In the genomic region with DNA sequence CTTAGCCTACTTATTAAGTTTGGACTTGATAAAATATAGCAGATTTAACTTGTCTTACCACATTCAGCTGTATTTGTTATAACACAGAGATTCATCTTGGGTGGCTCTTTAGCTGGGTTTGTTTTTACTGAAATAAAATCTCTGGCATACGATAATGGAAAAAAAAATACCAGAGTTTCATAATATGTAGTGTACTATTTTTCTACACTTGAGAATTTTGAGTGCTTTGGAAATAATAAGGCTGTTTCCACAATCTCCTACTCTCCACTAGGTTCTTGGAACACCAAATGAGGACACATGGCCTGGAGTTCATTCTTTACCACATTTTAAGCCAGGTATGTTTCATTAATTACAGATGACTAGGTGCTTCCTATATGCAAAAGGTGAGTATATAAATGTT, we compare ENCODE assay signal across 17 cellular contexts.
"Had no signal": no experiment of that assay in that cellular context is flagged by ENCODE, and none has a peak within 500 bp of the region (broad histone marks: within the 10 kb centered on the region; RNA-seq: fewer than 3 reads in every experiment).

No MANE protein-coding gene starts in this region.

- ATAC-seq: effector memory CD8-positive, alpha-beta T cell; mucosa of descending colon; naive thymus-derived CD4-positive, alpha-beta T cell; stimulated activated memory B cell treated with anti-CD40 and anti-IgM and Interleukin-4, amounts not matched to agents 10 μg/mL and 1 μg/mL and 100 μg/mL, for 72 hours; T-cell had no signal

- H3K27me3 Mint-ChIP-seq: activated naive CD8-positive, alpha-beta T cell; brain; effector memory CD8-positive, alpha-beta T cell; stimulated activated memory B cell treated with anti-CD40 and anti-IgM and Interleukin-4, amounts not matched to agents 10 μg/mL and 1 μg/mL and 100 μg/mL, for 72 hours; T-cell had no signal

- H3K27ac Mint-ChIP-seq: activated CD4-positive, alpha-beta T cell treated with anti-CD3 and anti-CD28 coated beads, Interleukin-2, amount 10 ng/mL, durations not matched to agents 7 days and 5 days; activated naive CD8-positive, alpha-beta T cell; effector memory CD8-positive, alpha-beta T cell; immature natural killer cell; naive thymus-derived CD4-positive, alpha-beta T cell; stimulated activated memory B cell treated with anti-CD40 and anti-IgM and Interleukin-4, amounts not matched to agents 10 μg/mL and 1 μg/mL and 100 μg/mL, for 72 hours; T-cell had no signal

- H3K4me3 ChIP-seq: mucosa of descending colon had no signal

- H3K27ac ChIP-seq: epithelial cell of prostate had no signal

- H3K9me3 ChIP-seq: mucosa of descending colon had no signal

- DNase-seq: activated CD4-positive, alpha-beta T cell treated with anti-CD3 and anti-CD28 coated beads, Interleukin-2, amount 10 ng/mL, durations not matched to agents 7 days and 5 days; activated CD8-positive, alpha-beta memory T cell treated with anti-CD3 and anti-CD28 coated beads for 24 hours; activated gamma-delta T cell treated with Interleukin-2 at 50 U/mL for 16 hours; amygdala; effector memory CD8-positive, alpha-beta T cell; immature natural killer cell; left cardiac atrium; mammary epithelial cell; mucosa of descending colon; naive thymus-derived CD4-positive, alpha-beta T cell; stimulated activated CD4-positive, alpha-beta T cell treated with anti-CD3 and anti-CD28 coated beads, Interleukin-2, amount 100 ng/mL, for 48 hours; T-cell; T-helper 9 cell had no signal

- H3K9me3 Mint-ChIP-seq: brain; effector memory CD8-positive, alpha-beta T cell; stimulated activated memory B cell treated with anti-CD40 and anti-IgM and Interleukin-4, amounts not matched to agents 10 μg/mL and 1 μg/mL and 100 μg/mL, for 72 hours; T-cell had no signal

- H3K4me3 Mint-ChIP-seq: activated CD4-positive, alpha-beta T cell treated with anti-CD3 and anti-CD28 coated beads, Interleukin-2, amount 10 ng/mL, durations not matched to agents 7 days and 5 days; activated naive CD8-positive, alpha-beta T cell; brain; effector memory CD8-positive, alpha-beta T cell; immature natural killer cell; naive thymus-derived CD4-positive, alpha-beta T cell; stimulated activated memory B cell treated with anti-CD40 and anti-IgM and Interleukin-4, amounts not matched to agents 10 μg/mL and 1 μg/mL and 100 μg/mL, for 72 hours; T-cell had no signal

- H3K36me3 Mint-ChIP-seq: activated naive CD8-positive, alpha-beta T cell; brain; immature natural killer cell; naive thymus-derived CD4-positive, alpha-beta T cell; T-cell had no signal
